ENCODE assay signal across 8 cellular contexts in the genomic region with DNA sequence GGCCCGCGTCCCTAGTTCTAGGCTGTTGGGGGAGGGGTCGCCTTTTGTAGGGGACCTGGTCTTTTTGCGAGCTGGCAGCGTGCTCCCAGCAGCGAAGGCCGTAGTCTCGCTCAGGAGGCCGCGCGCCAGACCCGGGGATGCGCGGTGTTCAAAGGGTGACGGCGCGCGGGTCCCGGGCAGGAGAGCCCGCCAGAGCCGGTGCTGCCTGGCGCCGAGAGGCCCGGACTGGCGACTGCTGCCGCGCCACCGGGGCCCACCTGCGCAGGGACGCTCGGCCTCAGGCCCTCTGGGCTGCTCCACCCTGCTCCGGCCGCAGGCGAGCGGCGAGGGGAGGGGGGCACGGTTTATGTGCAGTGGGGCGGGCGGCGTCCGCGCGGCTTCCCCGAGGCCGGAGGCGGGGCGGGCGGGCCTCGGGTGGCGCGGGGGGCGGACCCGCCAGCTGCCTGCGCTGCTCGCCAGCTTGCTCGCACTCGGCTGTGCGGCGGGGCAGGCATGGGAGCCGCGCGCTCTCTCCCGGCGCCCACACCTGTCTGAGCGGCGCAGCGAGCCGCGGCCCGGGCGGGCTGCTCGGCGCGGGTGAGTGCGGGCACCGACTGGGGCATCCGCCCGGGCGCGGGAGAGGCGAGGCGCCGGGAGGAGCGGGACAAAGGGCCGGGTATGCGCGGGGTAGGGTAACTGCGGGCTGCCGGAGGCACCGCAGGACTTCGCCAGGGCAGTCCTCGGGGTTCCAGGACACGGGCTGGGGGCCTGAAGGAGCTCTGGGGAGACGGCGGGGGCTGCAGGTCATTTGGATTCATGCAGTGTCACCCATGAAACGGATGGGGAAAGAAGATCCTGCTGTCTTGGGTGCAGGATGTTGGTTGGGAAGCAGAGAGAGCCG. TPM values are rescaled to one million over a fixed set of nuclear protein-coding genes. Genes with fewer than 3 reads are reported as not detected.
DNase-seq lines count a peak whose midpoint lies in the region; ATAC-seq and TF ChIP-seq lines count a peak whose summit lies in the region.

A gene with protein sequence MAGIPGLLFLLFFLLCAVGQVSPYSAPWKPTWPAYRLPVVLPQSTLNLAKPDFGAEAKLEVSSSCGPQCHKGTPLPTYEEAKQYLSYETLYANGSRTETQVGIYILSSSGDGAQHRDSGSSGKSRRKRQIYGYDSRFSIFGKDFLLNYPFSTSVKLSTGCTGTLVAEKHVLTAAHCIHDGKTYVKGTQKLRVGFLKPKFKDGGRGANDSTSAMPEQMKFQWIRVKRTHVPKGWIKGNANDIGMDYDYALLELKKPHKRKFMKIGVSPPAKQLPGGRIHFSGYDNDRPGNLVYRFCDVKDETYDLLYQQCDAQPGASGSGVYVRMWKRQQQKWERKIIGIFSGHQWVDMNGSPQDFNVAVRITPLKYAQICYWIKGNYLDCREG (plus strand): TSS at position 467 of the 880 bp plus-strand sequence. CDS start 7,102 bp downstream, outside the sequence.

- H3K36me3 ChIP-seq in SJCRH30, result no peaks in the 10 kb centered on the region

- H3K4me1 ChIP-seq in SJCRH30, result no peaks in the 10 kb centered on the region

- H3K9me3 ChIP-seq in SJCRH30 (replicated peaks), result no peaks in the 10 kb centered on the region

- H3K27me3 ChIP-seq in SJCRH30, result peaks cover 11% of the 10 kb centered on the region

- peak within 1 kb of the TSS; percentile 55 for H3K4me3 ChIP-seq in SJCRH30
- peak within 1 kb of the TSS; percentile 85 to 88 for H3K4me3 ChIP-seq in cardiac fibroblast (replicated peaks in 1 of 2; ENCODE audit: low read depth in 2 of 2, low read length in 2 of 2)
- H3K4me3 ChIP-seq in skin epidermis, result peak within 1 kb of the TSS; percentile 55 to 70 (median 62)

- no peak for TF ChIP-seq CTCF in cardiac fibroblast (IDR thresholded peaks at IDR 0.05; ENCODE audit: low read depth, low read length)

- ATAC-seq in HG02678 (IDR thresholded peaks at IDR 0.05; ENCODE audit: unreplicated experiment) (peak; percentile 62), HG03175 (IDR thresholded peaks at IDR 0.05; ENCODE audit: unreplicated experiment) (no peak)

- H3K27ac ChIP-seq in SJCRH30, result no peak within 1 kb of the TSS
- H3K27ac ChIP-seq in skin epidermis, result peak within 1 kb of the TSS in 20 of 21 experiments; percentile 20 to 92 (median 78)

- DNase-seq in Daoy (ENCODE audit: low read depth), result peak; percentile 81
- peak; percentile 39 to 58 for DNase-seq in SJCRH30
- peak; percentile 62 to 77 for DNase-seq in cardiac fibroblast (ENCODE audit: low read depth in 2 of 2)
- peak; percentile 93 for DNase-seq in islet precursor cell
- DNase-seq in NAMALWA (ENCODE audit: low spot score), result no peak

RNA-seq across cellular contexts. Expression of the gene that starts here (rescaled TPM):
- 97.4 and 104 TPM in 2 replicates for total RNA-seq in Daoy (2014; rRNA removed; shearing (Covaris generic))
- total RNA-seq in SJCRH30 (2014; rRNA removed; shearing (Covaris generic)), result 1.4 and 1.5 TPM in 2 replicates

Comparison
In these comparisons a context has a peak if more than half of its experiments do, and no peak if none do; other contexts are left out.
1. RNA of the gene that starts here (total RNA-seq): 97.4 to 104 TPM in Daoy; 1.4 to 1.5 TPM in SJCRH30; every median in the first group is over 10 times any median in the second.
2. Peak in every context shown above with its lines, with median percentiles within 50 percentile points of each other: H3K4me3 ChIP-seq.